In the genomic region with DNA sequence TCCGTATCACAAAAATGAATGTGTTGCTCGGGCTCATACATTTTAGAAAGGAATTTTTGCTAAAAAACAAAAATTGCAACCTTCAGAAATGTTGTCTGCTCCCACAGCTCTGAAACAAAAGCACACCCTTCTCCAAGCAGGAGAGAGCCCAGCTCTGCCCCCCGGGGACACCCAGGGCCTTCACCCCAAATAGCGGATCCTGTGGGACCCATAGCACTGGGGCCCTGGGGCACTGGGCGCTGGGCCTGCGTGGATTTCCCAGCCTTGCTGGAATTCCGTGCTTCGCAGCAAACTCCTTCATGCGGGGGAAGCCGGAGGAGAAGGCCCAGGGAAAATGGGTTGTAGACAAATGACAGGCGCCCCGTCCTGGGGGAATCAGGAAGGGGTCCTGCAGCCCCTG, we compare ENCODE assay signal across 7 cellular contexts. TPM values are rescaled to one million over a fixed set of nuclear protein-coding genes. Genes with fewer than 3 reads are reported as not detected.
A peak's percentile ranks its signal among the peaks of the same experiment; 100 is the strongest.
DNase-seq lines count a peak whose midpoint lies in the region; ATAC-seq and TF ChIP-seq lines count a peak whose summit lies in the region.
"Not testable (repeated sequence)": the region's sequence is repeated elsewhere in the genome, so short reads cannot be mapped to it uniquely, and the experiment has no call there.

No MANE protein-coding gene starts in this region.

- H3K27me3 ChIP-seq in endodermal cell (ENCODE audit: control insufficient read depth, insufficient read depth, low read length, poor library complexity, severe bottlenecking): not testable (repeated sequence)

- H3K36me3 ChIP-seq in endodermal cell (ENCODE audit: control insufficient read depth, insufficient read depth, low read length): not testable (repeated sequence)

- TF ChIP-seq CTCF in endodermal cell (conservative IDR thresholded peaks at IDR 0.05); type B pancreatic cell (conservative IDR thresholded peaks at IDR 0.05): not testable (repeated sequence)

- not testable (repeated sequence) for H3K27ac ChIP-seq in endodermal cell (ENCODE audit: low read depth, low read length)

- H3K9me3 Mint-ChIP-seq in activated naive CD8-positive, alpha-beta T cell (ENCODE audit: low read depth); endodermal cell; naive B cell; type B pancreatic cell: not testable (repeated sequence)

- DNase-seq in GM03348 (ENCODE audit: low spot score): peak; percentile 2
- peak; percentile 42 for DNase-seq in endodermal cell
- DNase-seq in islet precursor cell: peak; percentile 52
- not testable (repeated sequence) for DNase-seq in naive B cell
- peak; percentile 84 for DNase-seq in posterior vena cava (ENCODE audit: low spot score)
- peak; percentile 70 for DNase-seq in type B pancreatic cell (ENCODE audit: extremely low spot score, unreplicated experiment)

- not testable (repeated sequence) for H3K27ac Mint-ChIP-seq in activated naive CD8-positive, alpha-beta T cell; endodermal cell; type B pancreatic cell
- peak overlapping the region in 1 of 6 donors; percentile 41 for H3K27ac Mint-ChIP-seq in naive B cell

- H3K27me3 Mint-ChIP-seq in activated naive CD8-positive, alpha-beta T cell: not testable (repeated sequence)
- H3K27me3 Mint-ChIP-seq in endodermal cell (ENCODE audit: insufficient read depth) (peaks cover 16% of the 10 kb centered on the region), naive B cell (peaks cover 14 to 27% (median 20%) of the 10 kb centered on the region in 3 donors), type B pancreatic cell (peaks cover 20% of the 10 kb centered on the region)

- H3K36me3 Mint-ChIP-seq in activated naive CD8-positive, alpha-beta T cell; endodermal cell (ENCODE audit: low read depth); naive B cell; type B pancreatic cell: not testable (repeated sequence)

- H3K9ac ChIP-seq in endodermal cell (ENCODE audit: extremely low read depth, low read length, poor library complexity, severe bottlenecking): not testable (repeated sequence)

- not testable (repeated sequence) for ATAC-seq in naive B cell (ENCODE audit: low read depth in 2 of 2)

- intact Hi-C loops in posterior vena cava (cut with DNase I): not testable (repeated sequence)

- H3K9me3 ChIP-seq in endodermal cell (ENCODE audit: control insufficient read depth, low read length): not testable (repeated sequence)

- not testable (repeated sequence) for H3K4me3 ChIP-seq in endodermal cell (ENCODE audit: low read length)

- not testable (repeated sequence) for H3K4me1 Mint-ChIP-seq in activated naive CD8-positive, alpha-beta T cell (ENCODE audit: low read depth); endodermal cell; naive B cell; type B pancreatic cell (ENCODE audit: unreplicated experiment)

- H3K4me1 ChIP-seq in endodermal cell (ENCODE audit: control insufficient read depth, insufficient read depth, low read length): not testable (repeated sequence)

- H3K4me3 Mint-ChIP-seq in activated naive CD8-positive, alpha-beta T cell: peak overlapping the region; percentile 40
- H3K4me3 Mint-ChIP-seq in endodermal cell, type B pancreatic cell: not testable (repeated sequence)
- peak overlapping the region in 6 of 8 donors; percentile 15 to 64 (median 43) for H3K4me3 Mint-ChIP-seq in naive B cell

- 83 to 92% methylated on average over 1 to 9 of the region's 12 CpGs for WGBS in endodermal cell (ENCODE audit: insufficient coverage in 1 of 2, insufficient read length in 1 of 2), 2 experiments

RNA-seq across cellular contexts. Expression of a gene that starts 50.5 kb away (rescaled TPM):
- 10 to 100 TPM; 50.0 to 52.3 TPM for total RNA-seq in endodermal cell
- polyA plus RNA-seq in endodermal cell (2013, experiment 1 of 2): 50.9 TPM
- 45.1 TPM for polyA plus RNA-seq in endodermal cell (2013, experiment 2 of 2)
- 10 to 100 TPM in 5 of 6 donors, 1 to 10 TPM in 1; 10.0 to 33.5 (median 19.0) TPM for polyA plus RNA-seq in naive B cell (ENCODE audit: low read depth in 6 of 6)
- 10 to 100 TPM; 27.3 to 29.2 TPM for total RNA-seq in posterior vena cava
- 46.3 and 59.3 TPM in 2 replicates for total RNA-seq in type B pancreatic cell (ENCODE audit: low replicate concordance)
